Comparison of ENCODE assay signal across 11 cellular contexts in the genomic region with DNA sequence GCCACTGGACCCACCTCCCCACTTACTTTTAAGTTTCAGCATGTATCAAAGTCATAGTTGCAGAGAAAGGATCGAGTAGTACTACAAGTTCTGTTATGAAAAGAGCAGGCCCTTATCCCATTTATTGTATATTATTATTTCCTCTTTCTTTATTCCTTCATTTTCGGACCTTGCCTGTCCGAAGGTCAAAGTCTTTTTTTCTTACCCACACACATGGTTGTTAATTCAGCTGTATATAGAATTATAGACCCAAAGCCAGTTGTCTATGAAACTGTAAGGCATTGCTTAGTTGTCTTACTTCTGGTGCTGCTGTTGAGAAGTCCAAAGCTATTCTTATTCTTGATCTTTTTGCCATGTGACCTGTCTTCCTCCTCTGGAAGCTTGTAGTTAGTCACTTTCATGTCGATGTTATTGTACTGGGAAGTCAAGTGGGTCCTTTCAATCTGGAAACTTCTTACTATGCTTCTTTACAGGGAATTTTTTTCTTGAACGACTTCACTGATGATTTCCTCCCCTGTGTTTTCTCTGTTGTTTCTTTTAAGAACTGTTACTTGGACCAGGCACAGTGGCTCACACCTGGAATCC.
"Had no signal": no experiment of that assay in that cellular context is flagged by ENCODE, and none has a peak within 500 bp of the region (broad histone marks: within the 10 kb centered on the region; RNA-seq: fewer than 3 reads in every experiment).

No MANE protein-coding gene starts in this region.

- DNase-seq: activated CD4-positive, alpha-beta T cell treated with anti-CD3 and anti-CD28 coated beads for 48 hours; activated effector memory CD4-positive, alpha-beta T cell treated with Interleukin-2 at 50 U/mL for 16 hours; adrenal gland; colonic mucosa; effector CD8-positive, alpha-beta T cell; hippocampal formation; SIG-M5; stimulated activated CD4-positive, alpha-beta T cell treated with anti-CD3 and anti-CD28 coated beads, Interleukin-4, amount 100 ng/mL, for 4 hours; substantia nigra; transverse colon; WERI-Rb-1 had no signal
